In the genomic region with DNA sequence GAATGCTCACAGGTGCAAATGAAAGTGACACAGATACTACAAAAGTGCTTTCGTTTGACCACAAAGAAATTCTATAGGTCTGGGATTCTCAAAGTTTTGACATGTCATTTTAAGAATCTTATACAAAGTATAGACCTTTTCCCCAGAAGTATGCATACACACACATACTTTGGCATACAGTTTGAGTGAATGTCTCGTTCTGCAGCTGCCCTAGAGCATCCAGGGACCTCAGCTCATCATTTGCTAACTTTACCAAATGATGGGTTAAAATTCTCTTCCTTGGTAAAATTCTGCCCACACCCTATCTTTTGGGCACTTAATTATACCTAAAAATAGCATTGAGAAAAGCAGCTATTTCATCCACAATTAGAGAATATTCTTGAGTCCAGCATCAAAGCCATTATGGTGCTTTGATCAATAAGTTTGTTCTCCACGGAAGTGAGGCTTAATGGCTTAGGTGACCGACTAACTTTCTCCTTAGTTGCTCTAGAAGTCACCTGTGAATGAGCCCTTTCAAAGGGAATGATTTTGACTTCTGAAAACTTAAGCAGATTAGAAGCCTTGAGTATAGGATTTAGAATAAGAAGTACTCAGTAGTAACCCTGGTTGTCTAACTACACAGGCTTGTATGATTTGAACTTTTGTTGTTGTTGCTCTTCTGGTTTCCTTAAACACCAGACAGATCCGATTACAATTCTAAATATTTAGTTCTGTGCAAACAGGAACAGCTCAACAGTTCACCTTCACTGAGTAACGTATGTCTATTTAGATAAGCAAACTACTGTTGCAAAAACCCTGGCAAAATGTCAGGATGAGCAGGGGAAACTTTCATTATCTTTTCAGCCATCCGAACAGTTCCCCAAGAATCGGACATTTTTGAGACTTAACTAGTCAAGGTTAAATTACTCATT, we compare ENCODE assay signal across 16 cellular contexts.
DNase-seq lines count a peak whose midpoint lies in the region; ATAC-seq and TF ChIP-seq lines count a peak whose summit lies in the region.
"Had no signal": no experiment of that assay in that cellular context is flagged by ENCODE, and none has a peak within 500 bp of the region (broad histone marks: within the 10 kb centered on the region; RNA-seq: fewer than 3 reads in every experiment).

No MANE protein-coding gene starts in this region.

- TF ChIP-seq CTCF in SK-N-SH (IDR thresholded peaks at IDR 0.05): no peak

- CTCF ChIA-PET in SK-N-SH (lab: Yijun Ruan, JAX): no interaction called here

- no peak overlapping the region for H3K4me3 ChIP-seq in SK-N-SH (ENCODE audit: low read depth in 2 of 2, low read length in 1 of 2)

- no peak overlapping the region for H3K27ac Mint-ChIP-seq in activated T-cell treated with anti-CD3 and anti-CD28 coated beads, Interleukin-2, amount 50 U/mL, for 72 hours
- H3K27ac Mint-ChIP-seq: activated naive CD8-positive, alpha-beta T cell treated with anti-CD3 and anti-CD28 coated beads, Interleukin-2, amount 50 U/mL, for 24 hours; immature natural killer cell; naive thymus-derived CD8-positive, alpha-beta T cell; stimulated activated effector memory CD8-positive, alpha-beta T cell treated with anti-CD3 and anti-CD28 coated beads, Interleukin-12 subunit alpha, Interleukin-12 subunit beta, amount 100 ng/mL, for 72 hours had no signal

- H3K27me3 ChIP-seq in SK-N-SH (ENCODE audit: insufficient read depth): no peaks in the 10 kb centered on the region

- H4K20me1 ChIP-seq in SK-N-SH (ENCODE audit: insufficient read depth): no peaks in the 10 kb centered on the region

- WGBS in SK-N-SH (ENCODE audit: low lambda C conversion rate): 67% methylated on average over 8 of the region's 8 CpGs

- H3K9me3 Mint-ChIP-seq in activated T-cell treated with anti-CD3 and anti-CD28 coated beads, Interleukin-2, amount 50 U/mL, for 72 hours: no peaks in the 10 kb centered on the region
- H3K9me3 Mint-ChIP-seq: activated naive CD8-positive, alpha-beta T cell treated with anti-CD3 and anti-CD28 coated beads, Interleukin-2, amount 50 U/mL, for 24 hours; immature natural killer cell; naive thymus-derived CD8-positive, alpha-beta T cell; stimulated activated effector memory CD8-positive, alpha-beta T cell treated with anti-CD3 and anti-CD28 coated beads, Interleukin-12 subunit alpha, Interleukin-12 subunit beta, amount 100 ng/mL, for 72 hours had no signal

- H3K9me3 ChIP-seq in SK-N-SH: no peaks in the 10 kb centered on the region

- H3K4me1 Mint-ChIP-seq in activated T-cell treated with anti-CD3 and anti-CD28 coated beads, Interleukin-2, amount 50 U/mL, for 72 hours (ENCODE audit: low read depth): peaks cover 10% of the 10 kb centered on the region
- H3K4me1 Mint-ChIP-seq: activated naive CD8-positive, alpha-beta T cell treated with anti-CD3 and anti-CD28 coated beads, Interleukin-2, amount 50 U/mL, for 24 hours; stimulated activated effector memory CD8-positive, alpha-beta T cell treated with anti-CD3 and anti-CD28 coated beads, Interleukin-12 subunit alpha, Interleukin-12 subunit beta, amount 100 ng/mL, for 72 hours had no signal

- POLR2A ChIA-PET in SK-N-SH (lab: Yijun Ruan, JAX): no interaction called here

- DNase-seq in SIG-M5 treated with dmso at 0.1 percent for 504 hours (lab: John Stamatoyannopoulos, UW; ENCODE audit: unreplicated experiment): peak; percentile 10
- DNase-seq in SIG-M5 (lab: John Stamatoyannopoulos, UW): no peak
- DNase-seq in SK-N-SH: no peak
- DNase-seq in fibroblast of gingiva (ENCODE audit: low read depth): peak; percentile 1
- no peak for DNase-seq in activated T-cell treated with anti-CD3 and anti-CD28 coated beads, Interleukin-2, amount 50 U/mL, for 72 hours
- no peak for DNase-seq in activated gamma-delta T cell (lab: John Stamatoyannopoulos, UW)
- DNase-seq: activated naive CD8-positive, alpha-beta T cell treated with anti-CD3 and anti-CD28 coated beads, Interleukin-2, amount 50 U/mL, for 24 hours; GOT3; immature natural killer cell; naive thymus-derived CD8-positive, alpha-beta T cell; NCI-H69; stimulated activated CD4-positive, alpha-beta T cell treated with anti-CD3 and anti-CD28 coated beads, Interleukin-15, amount 100 ng/mL, for 24 hours; T-helper 1 cell had no signal

- H3K4me2 ChIP-seq in SK-N-SH: peak overlapping the region; percentile 45; the same call in 1 of the 2 replicates

- no peaks in the 10 kb centered on the region for H3K9me2 ChIP-seq in SK-N-SH

- TF ChIP-seq EP300 in SK-N-SH (IDR thresholded peaks at IDR 0.05; ENCODE audit: borderline replicate concordance in 1 of 2, low read depth in 1 of 2, low read length in 1 of 2): no peak

- peaks cover 8% of the 10 kb centered on the region for H3F3A ChIP-seq in SK-N-SH (replicated peaks; ENCODE audit: insufficient read depth)

- H3K36me3 ChIP-seq in SK-N-SH (replicated peaks in 1 of 2; ENCODE audit: control insufficient read depth in 1 of 2, insufficient read depth in 2 of 2, low read length in 1 of 2): no peaks in the 10 kb centered on the region

- TF ChIP-seq RAD21 in SK-N-SH (IDR thresholded peaks at IDR 0.05; ENCODE audit: low read length): no peak

- H3K9ac ChIP-seq in SK-N-SH: no peak overlapping the region

- H3K27ac ChIP-seq in SK-N-SH (ENCODE audit: low read depth in 2 of 2, low read length in 1 of 2): no peak overlapping the region; a peak in 1 of 4 replicates

- ATAC-seq in activated T-cell treated with anti-CD3 and anti-CD28 coated beads, Interleukin-2, amount 50 U/mL, for 72 hours (replicated peaks in 1 of 2): no peak
- ATAC-seq in HG03432 (IDR thresholded peaks at IDR 0.05; ENCODE audit: unreplicated experiment) (no peak), GM21526 (IDR thresholded peaks at IDR 0.05; ENCODE audit: low FRiP score, unreplicated experiment) (no peak)
- ATAC-seq: activated naive CD8-positive, alpha-beta T cell treated with anti-CD3 and anti-CD28 coated beads, Interleukin-2, amount 50 U/mL, for 24 hours; naive thymus-derived CD8-positive, alpha-beta T cell; stimulated activated effector memory CD8-positive, alpha-beta T cell treated with anti-CD3 and anti-CD28 coated beads, Interleukin-12 subunit alpha, Interleukin-12 subunit beta, amount 100 ng/mL, for 72 hours had no signal

- H3K79me2 ChIP-seq in SK-N-SH (ENCODE audit: insufficient read depth): no peaks in the 10 kb centered on the region

- H2AFZ ChIP-seq in SK-N-SH (ENCODE audit: low read depth): 0 out of 2 replicates have a peak overlapping the region, but pooled peaks have one; percentile 23

- no peaks in the 10 kb centered on the region for H3K4me1 ChIP-seq in SK-N-SH (ENCODE audit: control insufficient read depth in 1 of 2, insufficient read depth in 2 of 2, low read depth in 1 of 2, low read length in 1 of 2)

- H3K36me3 Mint-ChIP-seq in activated T-cell treated with anti-CD3 and anti-CD28 coated beads, Interleukin-2, amount 50 U/mL, for 72 hours (ENCODE audit: insufficient read depth in 2 of 2): no peaks in the 10 kb centered on the region
- H3K36me3 Mint-ChIP-seq: immature natural killer cell; naive thymus-derived CD8-positive, alpha-beta T cell; stimulated activated effector memory CD8-positive, alpha-beta T cell treated with anti-CD3 and anti-CD28 coated beads, Interleukin-12 subunit alpha, Interleukin-12 subunit beta, amount 100 ng/mL, for 72 hours had no signal

- no peak overlapping the region for H3K4me3 Mint-ChIP-seq in activated T-cell treated with anti-CD3 and anti-CD28 coated beads, Interleukin-2, amount 50 U/mL, for 72 hours
- H3K4me3 Mint-ChIP-seq: activated naive CD8-positive, alpha-beta T cell treated with anti-CD3 and anti-CD28 coated beads, Interleukin-2, amount 50 U/mL, for 24 hours; immature natural killer cell; naive thymus-derived CD8-positive, alpha-beta T cell; stimulated activated effector memory CD8-positive, alpha-beta T cell treated with anti-CD3 and anti-CD28 coated beads, Interleukin-12 subunit alpha, Interleukin-12 subunit beta, amount 100 ng/mL, for 72 hours had no signal

- H3K27me3 Mint-ChIP-seq in activated T-cell treated with anti-CD3 and anti-CD28 coated beads, Interleukin-2, amount 50 U/mL, for 72 hours (ENCODE audit: low read depth): no peaks in the 10 kb centered on the region
- H3K27me3 Mint-ChIP-seq: activated naive CD8-positive, alpha-beta T cell treated with anti-CD3 and anti-CD28 coated beads, Interleukin-2, amount 50 U/mL, for 24 hours; naive thymus-derived CD8-positive, alpha-beta T cell had no signal

TF ChIP-seq in SK-N-SH, 30 proteins besides CTCF, POLR2A, EP300 and RAD21:
- TF ChIP-seq MEF2A (IDR thresholded peaks at IDR 0.05; ENCODE audit: borderline replicate concordance, low read depth): no peak
- TF ChIP-seq EZH2phosphoT487 (IDR thresholded peaks at IDR 0.05; ENCODE audit: borderline replicate concordance, low read depth): no peak
- TF ChIP-seq FOXJ3 (CRISPR knock-in tag; IDR thresholded peaks at IDR 0.05): no peak
- TF ChIP-seq TAF1 (IDR thresholded peaks at IDR 0.05; ENCODE audit: borderline replicate concordance, low read depth, low read length): no peak
- TF ChIP-seq, protein P1, sequence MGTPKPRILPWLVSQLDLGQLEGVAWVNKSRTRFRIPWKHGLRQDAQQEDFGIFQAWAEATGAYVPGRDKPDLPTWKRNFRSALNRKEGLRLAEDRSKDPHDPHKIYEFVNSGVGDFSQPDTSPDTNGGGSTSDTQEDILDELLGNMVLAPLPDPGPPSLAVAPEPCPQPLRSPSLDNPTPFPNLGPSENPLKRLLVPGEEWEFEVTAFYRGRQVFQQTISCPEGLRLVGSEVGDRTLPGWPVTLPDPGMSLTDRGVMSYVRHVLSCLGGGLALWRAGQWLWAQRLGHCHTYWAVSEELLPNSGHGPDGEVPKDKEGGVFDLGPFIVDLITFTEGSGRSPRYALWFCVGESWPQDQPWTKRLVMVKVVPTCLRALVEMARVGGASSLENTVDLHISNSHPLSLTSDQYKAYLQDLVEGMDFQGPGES (IDR thresholded peaks at IDR 0.05; ENCODE audit: low read depth, low read length): no peak

Comparison
In these comparisons a context has a peak if more than half of its experiments do, and no peak if none do; other contexts are left out.
1. DNase-seq: peak in SIG-M5 treated with dmso at 0.1 percent for 504 hours (single experiment) and fibroblast of gingiva (single experiment); none in SIG-M5 (single experiment), SK-N-SH (single experiment), activated T-cell treated with anti-CD3 and anti-CD28 coated beads, Interleukin-2, amount 50 U/mL, for 72 hours (0 of 2) and activated gamma-delta T cell (single experiment).